In genomic region chr5:43123887-43124286, GRCh38 we compare ENCODE assay signal across 9 cellular contexts. TPM values are rescaled to one million over a fixed set of nuclear protein-coding genes. Genes with fewer than 3 reads are reported as not detected.
DNase-seq lines count a peak whose midpoint lies in the region; ATAC-seq and TF ChIP-seq lines count a peak whose summit lies in the region.
"Had no signal": no experiment of that assay in that cellular context is flagged by ENCODE, and none has a peak within 500 bp of the region (broad histone marks: within the 10 kb centered on the region; RNA-seq: fewer than 3 reads in every experiment).

No MANE protein-coding gene starts in this region.

- H3K4me1 Mint-ChIP-seq in CD4-positive, alpha-beta memory T cell, result peaks cover 39 to 69% (median 55%) of the 10 kb centered on the region in 4 donors
- peaks cover 13% of the 10 kb centered on the region for H3K4me1 Mint-ChIP-seq in WTC11
- peaks cover 30 to 71% (median 66%) of the 10 kb centered on the region in 7 donors for H3K4me1 Mint-ChIP-seq in naive thymus-derived CD4-positive, alpha-beta T cell

- no peaks in the 10 kb centered on the region for H3K9me3 ChIP-seq in CD4-positive, alpha-beta memory T cell (ENCODE audit: control insufficient read depth in 1 of 2, low read length in 2 of 2)
- H3K9me3 ChIP-seq in naive thymus-derived CD4-positive, alpha-beta T cell (ENCODE audit: control insufficient read depth in 2 of 3, low read length in 3 of 3), result no peaks in the 10 kb centered on the region

- H3K4me1 ChIP-seq in CD4-positive, alpha-beta memory T cell (ENCODE audit: insufficient read depth, low read length), result peaks cover 67% of the 10 kb centered on the region
- H3K4me1 ChIP-seq in naive thymus-derived CD4-positive, alpha-beta T cell (ENCODE audit: control insufficient read depth in 2 of 2, insufficient read depth in 2 of 2, low read length in 2 of 2), result peaks cover 27 to 30% of the 10 kb centered on the region in 2 donors

- no peak for ATAC-seq in WTC11
- ATAC-seq in naive thymus-derived CD4-positive, alpha-beta T cell, result no peak
- ATAC-seq in GM19324 (IDR thresholded peaks at IDR 0.05; ENCODE audit: low FRiP score, unreplicated experiment), result no peak
- ATAC-seq in GM19455 (IDR thresholded peaks at IDR 0.05; ENCODE audit: unreplicated experiment), result no peak

- CTCF ChIA-PET in CD4-positive, alpha-beta memory T cell (lab: Charles Lee; ENCODE audit: partially characterized antibody), result interaction anchor here (0.9 to 1.7 kb wide), 6 partner anchors 13 to 360 kb away, joined by 3 to 9 read pairs (median 6); partner anchors contain the start of gene TMEM267
- CTCF ChIA-PET in WTC11 (lab: Charles Lee), result no interaction called here
- CTCF ChIA-PET in naive thymus-derived CD4-positive, alpha-beta T cell (lab: Charles Lee), result no interaction called here

- H3K27ac ChIP-seq in CD4-positive, alpha-beta memory T cell (ENCODE audit: low read depth, low read length), result peak overlapping the region; percentile 2
- H3K27ac ChIP-seq in naive thymus-derived CD4-positive, alpha-beta T cell (ENCODE audit: low read depth, low read length), result peak overlapping the region; percentile 38

- no peaks in the 10 kb centered on the region for H3K27me3 ChIP-seq in CD4-positive, alpha-beta memory T cell (ENCODE audit: insufficient read depth, low read length)
- H3K27me3 ChIP-seq in naive thymus-derived CD4-positive, alpha-beta T cell (ENCODE audit: control insufficient read depth in 2 of 2, insufficient read depth in 2 of 2, low read length in 2 of 2), result no peaks in the 10 kb centered on the region

- POLR2A ChIA-PET in CD4-positive, alpha-beta memory T cell (lab: Charles Lee; ENCODE audit: partially characterized antibody), result interaction anchor here (1.1 to 7.7 kb wide), 6 partner anchors 15 to 361 kb away, joined by 3 to 189 read pairs (median 124); partner anchors contain the start of genes ANXA2R and TMEM267
- POLR2A ChIA-PET in WTC11 (lab: Charles Lee), result no interaction called here
- POLR2A ChIA-PET in naive thymus-derived CD4-positive, alpha-beta T cell (lab: Charles Lee), result interaction anchor here (0.6 to 9.6 kb wide), 8 partner anchors 15 to 1320 kb away, joined by 3 to 210 read pairs (median 78); partner anchors contain the start of gene TMEM267

- no peak for DNase-seq in CD4-positive, alpha-beta memory T cell
- no peak for DNase-seq in HFF-Myc (ENCODE audit: extremely low read depth, low read depth)
- DNase-seq in WTC11 (ENCODE audit: low spot score), result no peak
- no peak for DNase-seq in naive thymus-derived CD4-positive, alpha-beta T cell
- no peak for DNase-seq in stimulated activated CD4-positive, alpha-beta T cell treated with anti-CD3 and anti-CD28 coated beads, Interleukin-4, amount 100 ng/mL, for 4 hours
- DNase-seq: HCEC 1CT, NCI-H1694 treated with DMSO at 0.1 percent for 48 hours had no signal

- intact Hi-C loops in CD4-positive, alpha-beta memory T cell (cut with micrococcal nuclease), result loop anchor here (5.0 kb wide), 5 partner anchors 117 to 1222 kb away; partner anchors contain the start of genes NNT and RIMOC1
- intact Hi-C loops in naive thymus-derived CD4-positive, alpha-beta T cell (cut with micrococcal nuclease), result loop anchor here (5.0 to 10.0 kb wide), 5 partner anchors 38 to 1683 kb away; partner anchors contain the start of genes MRPS30 (in 2 of the 2), NNT (in 1 of the 2) and RIMOC1 (in 1 of the 2)

- TF ChIP-seq CTCF in HFF-Myc (IDR thresholded peaks at IDR 0.05; ENCODE audit: low read depth, low read length, missing control alignments) (no peak), WTC11 (IDR thresholded peaks at IDR 0.05) (no peak)

- H3K4me3 ChIP-seq in CD4-positive, alpha-beta memory T cell (ENCODE audit: low read length in 2 of 2), result no peak overlapping the region
- H3K4me3 ChIP-seq in HFF-Myc (replicated peaks; ENCODE audit: low read depth, low read length), result peak overlapping the region; percentile 78
- H3K4me3 ChIP-seq in naive thymus-derived CD4-positive, alpha-beta T cell (ENCODE audit: low read length), result no peak overlapping the region

- no peaks in the 10 kb centered on the region for H3K27me3 Mint-ChIP-seq in CD4-positive, alpha-beta memory T cell
- H3K27me3 Mint-ChIP-seq in WTC11 (ENCODE audit: low read depth), result no peaks in the 10 kb centered on the region
- H3K27me3 Mint-ChIP-seq in naive thymus-derived CD4-positive, alpha-beta T cell, result no peaks in the 10 kb centered on the region

- peaks cover 43% of the 10 kb centered on the region for H3K36me3 ChIP-seq in CD4-positive, alpha-beta memory T cell (ENCODE audit: insufficient read depth, low read length)
- H3K36me3 ChIP-seq in naive thymus-derived CD4-positive, alpha-beta T cell (ENCODE audit: control insufficient read depth in 2 of 3, insufficient read depth in 3 of 3, low read length in 3 of 3), result peaks cover 6 to 37% (median 10%) of the 10 kb centered on the region in 3 experiments

- peak overlapping the region in 6 of 7 donors; percentile 29 to 87 (median 78) for H3K27ac Mint-ChIP-seq in CD4-positive, alpha-beta memory T cell
- H3K27ac Mint-ChIP-seq in WTC11, result no peak overlapping the region
- peak overlapping the region in 6 of 9 donors; percentile 3 to 55 (median 38) for H3K27ac Mint-ChIP-seq in naive thymus-derived CD4-positive, alpha-beta T cell

- peaks cover 39 to 57% of the 10 kb centered on the region in 2 donors for H3K36me3 Mint-ChIP-seq in CD4-positive, alpha-beta memory T cell
- peaks cover 56% of the 10 kb centered on the region for H3K36me3 Mint-ChIP-seq in WTC11
- H3K36me3 Mint-ChIP-seq in naive thymus-derived CD4-positive, alpha-beta T cell, result peaks cover 8 to 39% (median 35%) of the 10 kb centered on the region in 5 donors

- H3K9me3 Mint-ChIP-seq in CD4-positive, alpha-beta memory T cell, result peaks cover 0 to 2% (median 0%) of the 10 kb centered on the region in 8 donors
- no peaks in the 10 kb centered on the region for H3K9me3 Mint-ChIP-seq in WTC11
- H3K9me3 Mint-ChIP-seq in naive thymus-derived CD4-positive, alpha-beta T cell, result peaks cover 0 to 3% (median 0%) of the 10 kb centered on the region in 11 donors

- H3K4me3 Mint-ChIP-seq in CD4-positive, alpha-beta memory T cell, result peak overlapping the region in 6 of 8 donors; percentile 65 to 91 (median 70)
- H3K4me3 Mint-ChIP-seq in WTC11, result peak overlapping the region; percentile 98
- peak overlapping the region; percentile 3 to 98 (median 68) for H3K4me3 Mint-ChIP-seq in naive thymus-derived CD4-positive, alpha-beta T cell

TF ChIP-seq in WTC11, 78 proteins besides CTCF, POLR2A, EP300 and RAD21 (continues in another document):
- TF ChIP-seq ATF6 (CRISPR knock-in tag; IDR thresholded peaks at IDR 0.05), result no peak
- no peak for TF ChIP-seq ZNF121 (CRISPR knock-in tag; IDR thresholded peaks at IDR 0.05)
- TF ChIP-seq, protein P1, sequence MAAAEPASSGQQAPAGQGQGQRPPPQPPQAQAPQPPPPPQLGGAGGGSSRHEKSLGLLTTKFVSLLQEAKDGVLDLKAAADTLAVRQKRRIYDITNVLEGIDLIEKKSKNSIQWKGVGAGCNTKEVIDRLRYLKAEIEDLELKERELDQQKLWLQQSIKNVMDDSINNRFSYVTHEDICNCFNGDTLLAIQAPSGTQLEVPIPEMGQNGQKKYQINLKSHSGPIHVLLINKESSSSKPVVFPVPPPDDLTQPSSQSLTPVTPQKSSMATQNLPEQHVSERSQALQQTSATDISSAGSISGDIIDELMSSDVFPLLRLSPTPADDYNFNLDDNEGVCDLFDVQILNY (CRISPR knock-in tag; IDR thresholded peaks at IDR 0.05), result no peak
- no peak for TF ChIP-seq ZNF317 (CRISPR knock-in tag; IDR thresholded peaks at IDR 0.05; ENCODE audit: borderline replicate concordance, low read depth)
- TF ChIP-seq, protein P2, sequence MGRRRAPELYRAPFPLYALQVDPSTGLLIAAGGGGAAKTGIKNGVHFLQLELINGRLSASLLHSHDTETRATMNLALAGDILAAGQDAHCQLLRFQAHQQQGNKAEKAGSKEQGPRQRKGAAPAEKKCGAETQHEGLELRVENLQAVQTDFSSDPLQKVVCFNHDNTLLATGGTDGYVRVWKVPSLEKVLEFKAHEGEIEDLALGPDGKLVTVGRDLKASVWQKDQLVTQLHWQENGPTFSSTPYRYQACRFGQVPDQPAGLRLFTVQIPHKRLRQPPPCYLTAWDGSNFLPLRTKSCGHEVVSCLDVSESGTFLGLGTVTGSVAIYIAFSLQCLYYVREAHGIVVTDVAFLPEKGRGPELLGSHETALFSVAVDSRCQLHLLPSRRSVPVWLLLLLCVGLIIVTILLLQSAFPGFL (CRISPR knock-in tag; IDR thresholded peaks at IDR 0.05; ENCODE audit: borderline replicate concordance), result no peak
- no peak for TF ChIP-seq ZNF396 (CRISPR knock-in tag; IDR thresholded peaks at IDR 0.05; ENCODE audit: borderline replicate concordance)

RNA-seq across cellular contexts. Expression of gene ZNF131, which starts 3.2 kb away (rescaled TPM):
- total RNA-seq in CD4-positive, alpha-beta memory T cell, result 10 to 100 TPM; 76.5 to 86.9 TPM
- polyA plus RNA-seq in CD4-positive, alpha-beta memory T cell, result 10 to 100 TPM; 67.4 to 68.7 TPM
- 34.7 to 37.2 TPM (median 36.0 TPM) in 3 replicates for total RNA-seq in WTC11 (2021)
- total RNA-seq in naive thymus-derived CD4-positive, alpha-beta T cell, result 10 to 100 TPM; 47.2 to 83.4 (median 67.8) TPM
- 10 to 100 TPM; 65.3 to 83.2 TPM for polyA plus RNA-seq in naive thymus-derived CD4-positive, alpha-beta T cell
